Comparison of ENCODE assay signal across 14 cellular contexts in the genomic region with DNA sequence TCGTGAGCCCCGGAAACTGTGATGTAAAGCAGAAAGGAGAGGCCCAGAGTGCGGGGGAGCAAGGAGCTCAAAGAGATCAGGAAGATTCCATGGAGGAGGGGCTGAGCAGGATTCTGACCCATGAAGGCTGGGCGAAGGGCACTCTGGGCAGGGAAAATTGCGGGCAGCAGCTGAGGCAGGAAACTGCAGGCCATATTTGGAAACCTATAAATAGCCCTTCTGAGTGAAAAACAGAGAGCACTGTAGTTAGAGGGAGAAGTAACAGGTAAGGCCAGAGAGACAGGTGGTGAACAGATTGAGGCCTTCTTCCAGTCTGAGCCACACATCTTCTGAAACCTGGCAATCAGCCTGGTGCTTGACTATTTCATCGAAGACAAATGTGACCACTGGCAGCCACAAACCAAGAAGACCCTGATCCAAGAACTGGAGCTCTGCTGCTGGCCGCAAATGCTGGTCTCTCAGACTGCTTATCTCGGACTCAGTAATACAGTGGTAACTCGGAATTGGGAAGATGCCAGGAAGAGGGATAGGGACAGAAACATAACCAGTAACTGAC. TPM values are rescaled to one million over a fixed set of nuclear protein-coding genes. Genes with fewer than 3 reads are reported as not detected.
A peak's percentile ranks its signal among the peaks of the same experiment; 100 is the strongest.
DNase-seq lines count a peak whose midpoint lies in the region; ATAC-seq and TF ChIP-seq lines count a peak whose summit lies in the region.
"Had no signal": no experiment of that assay in that cellular context is flagged by ENCODE, and none has a peak within 500 bp of the region (broad histone marks: within the 10 kb centered on the region; RNA-seq: fewer than 3 reads in every experiment).

No MANE protein-coding gene starts in this region.

- H2BK15ac ChIP-seq in H9 (ENCODE audit: low read depth, low read length) = no peak overlapping the region

- no peak overlapping the region for H3K23ac ChIP-seq in H9 (ENCODE audit: insufficient read length, low read depth, low read length)

- peak overlapping the region; percentile 15 to 53 (median 39); a peak in 19 of 22 replicates for H3K4me2 ChIP-seq in BLaER1 treated with 17β-estradiol and CSF1 and Interleukin-3, amounts not matched to agents 10 nM and 100 nM
- no peak overlapping the region for H3K4me2 ChIP-seq in H9 (ENCODE audit: insufficient read depth, insufficient read length, low read length)

- no peak overlapping the region for H3K4me3 ChIP-seq in BLaER1 treated with 17β-estradiol and CSF1 and Interleukin-3, amounts not matched to agents 10 nM and 100 nM
- no peak overlapping the region for H3K4me3 ChIP-seq in iPS-20b (ENCODE audit: low read length)

- no peaks in the 10 kb centered on the region for H4K20me1 ChIP-seq in BLaER1 treated with 17β-estradiol and CSF1 and Interleukin-3, amounts not matched to agents 10 nM and 100 nM
- no peaks in the 10 kb centered on the region for H4K20me1 ChIP-seq in H9 (ENCODE audit: control insufficient read depth, insufficient read depth, insufficient read length)

- no peak overlapping the region for H2AK5ac ChIP-seq in H9 (ENCODE audit: insufficient read length, low read length)

- H3K18ac ChIP-seq in H9 (ENCODE audit: insufficient read length, low read depth, low read length) = no peak overlapping the region

- no peak overlapping the region for H3K4ac ChIP-seq in H9 (ENCODE audit: low read depth, low read length)

- H4K5ac ChIP-seq in H9 (ENCODE audit: insufficient read length, low read depth, low read length) = no peak overlapping the region

- H3K9ac ChIP-seq in BLaER1 treated with 17β-estradiol and CSF1 and Interleukin-3, amounts not matched to agents 10 nM and 100 nM = no peak overlapping the region
- no peak overlapping the region for H3K9ac ChIP-seq in H9 (ENCODE audit: extremely low read depth, insufficient read length, low read length)
- no peak overlapping the region for H3K9ac ChIP-seq in iPS-20b (ENCODE audit: low read depth, low read length)

- H3K4me1 ChIP-seq in BLaER1 treated with 17β-estradiol and CSF1 and Interleukin-3, amounts not matched to agents 10 nM and 100 nM = peaks cover 7 to 14% (median 10%) of the 10 kb centered on the region in 10 experiments
- H3K4me1 ChIP-seq in H9 (ENCODE audit: insufficient read depth, low read length) = peaks cover 12% of the 10 kb centered on the region; the same call in 1 of the 2 replicates
- H3K4me1 ChIP-seq in iPS-20b (ENCODE audit: insufficient read depth, low read length) = peaks cover 19% of the 10 kb centered on the region

- H3K27me3 Mint-ChIP-seq in H9 (ENCODE audit: low read depth) (no peaks in the 10 kb centered on the region), mesothelial cell of epicardium (ENCODE audit: low read depth) (no peaks in the 10 kb centered on the region), immature natural killer cell (ENCODE audit: low read depth in 3 of 3) (peaks cover 0 to 2% (median 2%) of the 10 kb centered on the region in 3 donors)
- H3K27me3 Mint-ChIP-seq in activated naive CD8-positive, alpha-beta T cell treated with anti-CD3 and anti-CD28 coated beads for 36 hours = no peaks in the 10 kb centered on the region

- H3K27ac ChIP-seq in BLaER1 treated with 17β-estradiol and CSF1 and Interleukin-3, amounts not matched to agents 10 nM and 100 nM = no peak overlapping the region
- H3K27ac ChIP-seq in H9 (ENCODE audit: insufficient read length, low read depth, low read length) = no peak overlapping the region
- H3K27ac ChIP-seq in VCaP = peak overlapping the region; percentile 54
- H3K27ac ChIP-seq in iPS-20b (ENCODE audit: low read length) = peak overlapping the region; percentile 16

- DNase-seq in H9 = no peak
- no peak for DNase-seq in mesothelial cell of epicardium (ENCODE audit: low spot score in 2 of 2, unreplicated experiment in 2 of 2)
- DNase-seq in activated naive CD8-positive, alpha-beta T cell treated with anti-CD3 and anti-CD28 coated beads for 36 hours = no peak
- no peak for DNase-seq in immature natural killer cell
- DNase-seq: activated CD4-positive, CD25-positive, alpha-beta regulatory T cell; KBM-7; NCI-H1048; SHP77 treated with DMSO at 0.1 percent for 48 hours; T-helper 2 cell had no signal

- H3K27me3 ChIP-seq in BLaER1 treated with 17β-estradiol and CSF1 and Interleukin-3, amounts not matched to agents 10 nM and 100 nM = no peaks in the 10 kb centered on the region
- no peaks in the 10 kb centered on the region for H3K27me3 ChIP-seq in H9 (ENCODE audit: insufficient read depth, low read length)
- no peaks in the 10 kb centered on the region for H3K27me3 ChIP-seq in iPS-20b (ENCODE audit: insufficient read depth, low read length)

- TF ChIP-seq CTCF in H9 (conservative IDR thresholded peaks at IDR 0.05) = no peak
- no peak for TF ChIP-seq CTCF in VCaP (conservative IDR thresholded peaks at IDR 0.05)
- TF ChIP-seq CTCF in mesothelial cell of epicardium (IDR thresholded peaks at IDR 0.05; ENCODE audit: unreplicated experiment) = no peak

- H2AFZ ChIP-seq in H9 (ENCODE audit: low read length) = no peak overlapping the region

- ATAC-seq in GM18870 (IDR thresholded peaks at IDR 0.05; ENCODE audit: unreplicated experiment) = no peak

- peak overlapping the region; percentile 79 for H2BK20ac ChIP-seq in H9 (ENCODE audit: low read depth, low read length, poor library complexity, severe bottlenecking)

- no peak overlapping the region for H3K56ac ChIP-seq in H9 (ENCODE audit: insufficient read length, low read depth, low read length)

- H3K14ac ChIP-seq in H9 (ENCODE audit: insufficient read depth, low read length) = peak overlapping the region; percentile 35; the same call in 1 of the 2 replicates

- H3K36me3 Mint-ChIP-seq in H9 (ENCODE audit: insufficient read depth in 1 of 3, low read depth in 3 of 3) = no peaks in the 10 kb centered on the region
- H3K36me3 Mint-ChIP-seq in mesothelial cell of epicardium = no peaks in the 10 kb centered on the region
- no peaks in the 10 kb centered on the region for H3K36me3 Mint-ChIP-seq in activated naive CD8-positive, alpha-beta T cell treated with anti-CD3 and anti-CD28 coated beads for 36 hours
- no peaks in the 10 kb centered on the region for H3K36me3 Mint-ChIP-seq in immature natural killer cell

- no peak overlapping the region for H4K8ac ChIP-seq in H9 (replicated peaks; ENCODE audit: insufficient read length, low read depth, low read length)

- no peak overlapping the region for H2BK5ac ChIP-seq in H9 (ENCODE audit: insufficient read length, low read length)

- no peaks in the 10 kb centered on the region for H3K9me3 ChIP-seq in BLaER1 treated with 17β-estradiol and CSF1 and Interleukin-3, amounts not matched to agents 10 nM and 100 nM (replicated peaks in 1 of 11)
- H3K9me3 ChIP-seq in H9 (ENCODE audit: control insufficient read depth, low read depth, low read length) = no peaks in the 10 kb centered on the region
- H3K9me3 ChIP-seq in iPS-20b (ENCODE audit: insufficient read depth, low read depth, low read length) = no peaks in the 10 kb centered on the region

- H3K79me1 ChIP-seq in H9 (ENCODE audit: insufficient read depth, low read depth, low read length, poor library complexity, severe bottlenecking) = no peaks in the 10 kb centered on the region

- H3K36me3 ChIP-seq in BLaER1 treated with 17β-estradiol and CSF1 and Interleukin-3, amounts not matched to agents 10 nM and 100 nM = no peaks in the 10 kb centered on the region
- no peaks in the 10 kb centered on the region for H3K36me3 ChIP-seq in iPS-20b (ENCODE audit: insufficient read depth, low read depth, low read length)

- H3K9me3 Mint-ChIP-seq in H9 (peaks cover 0 to 2% of the 10 kb centered on the region in 2 experiments; a peak in 1 of 5 replicates), mesothelial cell of epicardium (no peaks in the 10 kb centered on the region), immature natural killer cell (peaks cover 0 to 1% (median 0%) of the 10 kb centered on the region in 6 donors)
- H3K9me3 Mint-ChIP-seq in activated naive CD8-positive, alpha-beta T cell treated with anti-CD3 and anti-CD28 coated beads for 36 hours = no peaks in the 10 kb centered on the region
- H3K9me3 Mint-ChIP-seq: central memory CD8-positive, alpha-beta T cell had no signal

- H3K27ac Mint-ChIP-seq in H9 (peak overlapping the region; percentile 5 to 72 (median 33); a peak in 4 of 7 replicates), mesothelial cell of epicardium (no peak overlapping the region), immature natural killer cell (no peak overlapping the region)
- no peak overlapping the region for H3K27ac Mint-ChIP-seq in activated naive CD8-positive, alpha-beta T cell treated with anti-CD3 and anti-CD28 coated beads for 36 hours

- H3T11ph ChIP-seq in H9 (ENCODE audit: low read length) = no peak overlapping the region

- WGBS in H9 (ENCODE audit: extremely low coverage, insufficient read length, low lambda C conversion rate) = no CpG with 5 or more reads among the region's 9 CpGs

- no peak overlapping the region for H2BK120ac ChIP-seq in H9 (ENCODE audit: low read depth, low read length, poor library complexity, severe bottlenecking)

- H3K23me2 ChIP-seq in H9 (ENCODE audit: insufficient read length, low read depth, low read length, poor library complexity, severe bottlenecking) = no peaks in the 10 kb centered on the region

- H4K91ac ChIP-seq in H9 (ENCODE audit: insufficient read length, low read depth, low read length) = no peak overlapping the region

- H3K79me2 ChIP-seq in H9 (ENCODE audit: insufficient read depth, low read length) = no peaks in the 10 kb centered on the region

- H2BK12ac ChIP-seq in H9 (ENCODE audit: insufficient read length, low read depth, low read length) = no peak overlapping the region

- H3K4me1 Mint-ChIP-seq in H9 (peaks cover 32 to 36% of the 10 kb centered on the region in 2 experiments), mesothelial cell of epicardium (peaks cover 5% of the 10 kb centered on the region), immature natural killer cell (no peaks in the 10 kb centered on the region)
- peaks cover 5% of the 10 kb centered on the region for H3K4me1 Mint-ChIP-seq in activated naive CD8-positive, alpha-beta T cell treated with anti-CD3 and anti-CD28 coated beads for 36 hours
- H3K4me1 Mint-ChIP-seq: central memory CD8-positive, alpha-beta T cell had no signal

- H3K4me3 Mint-ChIP-seq in H9 (no peak overlapping the region), mesothelial cell of epicardium (no peak overlapping the region), immature natural killer cell (no peak overlapping the region)
- H3K4me3 Mint-ChIP-seq in activated naive CD8-positive, alpha-beta T cell treated with anti-CD3 and anti-CD28 coated beads for 36 hours = no peak overlapping the region
- H3K4me3 Mint-ChIP-seq: central memory CD8-positive, alpha-beta T cell had no signal

RNA-seq across cellular contexts. Expression of a gene that starts 14.1 kb away (rescaled TPM):
- total RNA-seq in H9 (2021) = 70.2 and 72.1 TPM in 2 replicates
- total RNA-seq in mesothelial cell of epicardium = 10.3 to 10.5 TPM (median 10.4 TPM) in 3 replicates
- 1 to 10 TPM; 8.6 to 9.3 TPM for total RNA-seq in activated naive CD8-positive, alpha-beta T cell treated with anti-CD3 and anti-CD28 coated beads for 36 hours
- under 1 TPM; 0.04 to 0.46 (median 0.17) TPM for polyA plus RNA-seq in immature natural killer cell

Comparison
In these comparisons a context has a peak if more than half of its experiments do, and no peak if none do; other contexts are left out.
1. H3K27ac ChIP-seq: peak in VCaP (single experiment) and iPS-20b (single experiment); none in BLaER1 treated with 17β-estradiol and CSF1 and Interleukin-3, amounts not matched to agents 10 nM and 100 nM (0 of 11) and H9 (single experiment).
2. H3K27ac Mint-ChIP-seq: peak in H9 (3 of 3); none in mesothelial cell of epicardium (single experiment), activated naive CD8-positive, alpha-beta T cell treated with anti-CD3 and anti-CD28 coated beads for 36 hours (single experiment) and immature natural killer cell (0 of 6).